Comparison of ENCODE assay signal across 11 cellular contexts in genomic region chr4:76624271-76624681, GRCh38.
DNase-seq lines count a peak whose midpoint lies in the region; ATAC-seq and TF ChIP-seq lines count a peak whose summit lies in the region.
"Had no signal": no experiment of that assay in that cellular context is flagged by ENCODE, and none has a peak within 500 bp of the region (broad histone marks: within the 10 kb centered on the region; RNA-seq: fewer than 3 reads in every experiment).

No MANE protein-coding gene starts in this region.

- peak; percentile 79 for DNase-seq in AG09309 (ENCODE audit: low read depth)
- DNase-seq in SJSA1 (ENCODE audit: low read depth in 1 of 2, low spot score in 2 of 2), result peak; percentile 75 to 80
- DNase-seq in fibroblast of villous mesenchyme (ENCODE audit: low read depth), result peak; percentile 96
- peak; percentile 89 for DNase-seq in non-pigmented ciliary epithelial cell (ENCODE audit: low read depth)
- no peak for DNase-seq in activated effector memory CD4-positive, alpha-beta T cell treated with Interleukin-2 at 50 U/mL for 16 hours
- DNase-seq: NCI-H446 treated with DMSO at 0.1 percent for 48 hours; stimulated activated naive CD8-positive, alpha-beta T cell treated with anti-CD3 and anti-CD28 coated beads, Interleukin-15, amount 100 ng/mL, for 72 hours had no signal

- H3K4me3 ChIP-seq in AG09309 (ENCODE audit: control insufficient read depth, low read depth, low read length) (no peak overlapping the region), SJSA1 (no peak overlapping the region), fibroblast of villous mesenchyme (ENCODE audit: low read depth, low read length) (no peak overlapping the region)

- TF ChIP-seq CTCF in AG09309 (IDR thresholded peaks at IDR 0.05; ENCODE audit: control insufficient read depth, insufficient read depth, low read depth, low read length, missing control alignments) (no peak), fibroblast of villous mesenchyme (IDR thresholded peaks at IDR 0.05; ENCODE audit: insufficient read depth, low read depth, low read length) (no peak)

- H3K27ac ChIP-seq in SJSA1, result peak overlapping the region; percentile 70

- no peaks in the 10 kb centered on the region for H3K27me3 ChIP-seq in SJSA1 (replicated peaks)

- H3K9me3 ChIP-seq in SJSA1 (replicated peaks), result no peaks in the 10 kb centered on the region

- ATAC-seq in HG02678 (IDR thresholded peaks at IDR 0.05; ENCODE audit: unreplicated experiment), result no peak
- ATAC-seq in GM21390 (IDR thresholded peaks at IDR 0.05; ENCODE audit: unreplicated experiment), result no peak
- ATAC-seq in GM18858 (IDR thresholded peaks at IDR 0.05; ENCODE audit: unreplicated experiment), result no peak
- ATAC-seq: HCT116; stimulated activated naive CD8-positive, alpha-beta T cell treated with anti-CD3 and anti-CD28 coated beads, Interleukin-15, amount 100 ng/mL, for 72 hours had no signal

- no peaks in the 10 kb centered on the region for H3K36me3 ChIP-seq in SJSA1

- H3K4me1 ChIP-seq in SJSA1 (replicated peaks), result peaks cover 50% of the 10 kb centered on the region
